Comparison of ENCODE assay signal across 1 cellular context in the genomic region with DNA sequence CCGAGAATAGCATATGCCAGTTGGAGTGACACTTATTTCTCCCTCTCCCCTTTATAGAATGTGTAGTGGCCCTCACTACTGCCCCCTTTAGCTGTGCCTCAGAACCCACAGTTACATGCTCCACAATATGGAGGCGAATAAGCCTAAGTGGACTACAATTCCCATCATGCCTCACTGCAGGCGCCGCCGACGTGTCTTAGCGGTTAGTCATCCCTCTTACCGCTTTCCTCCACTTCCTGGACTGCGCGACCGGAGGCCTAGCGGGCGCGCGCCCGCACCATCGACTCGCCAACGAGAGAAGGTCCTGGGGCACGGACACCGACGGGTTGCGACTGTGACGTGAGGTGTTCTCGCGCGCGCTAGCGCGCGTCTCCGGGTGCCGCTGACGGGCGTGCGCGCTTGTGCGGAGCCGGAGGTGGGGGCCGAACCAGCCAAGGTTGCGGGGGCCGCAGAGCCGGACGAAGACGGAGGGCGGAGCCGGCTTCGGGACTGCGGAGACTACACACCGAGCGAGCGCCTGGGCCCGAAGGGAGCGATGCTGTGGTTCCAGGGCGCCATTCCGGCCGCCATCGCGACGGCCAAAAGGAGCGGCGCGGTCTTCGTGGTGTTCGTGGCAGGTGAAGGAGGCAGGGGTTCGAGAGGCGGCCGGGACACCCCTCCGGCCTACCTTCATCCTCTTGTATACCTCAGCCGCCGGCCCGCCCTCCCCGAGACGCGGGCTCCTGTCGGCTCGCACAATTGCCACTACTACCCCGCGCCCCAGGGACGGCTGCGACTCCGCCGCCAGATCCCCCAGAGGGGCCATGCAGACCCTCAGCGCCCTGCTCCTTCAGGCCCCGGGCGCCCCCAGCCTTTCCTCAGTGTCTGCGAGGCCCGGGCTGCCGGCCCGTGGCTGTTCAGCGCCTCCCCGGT.
TF ChIP-seq lines count a peak whose summit lies in the region.

A gene with protein sequence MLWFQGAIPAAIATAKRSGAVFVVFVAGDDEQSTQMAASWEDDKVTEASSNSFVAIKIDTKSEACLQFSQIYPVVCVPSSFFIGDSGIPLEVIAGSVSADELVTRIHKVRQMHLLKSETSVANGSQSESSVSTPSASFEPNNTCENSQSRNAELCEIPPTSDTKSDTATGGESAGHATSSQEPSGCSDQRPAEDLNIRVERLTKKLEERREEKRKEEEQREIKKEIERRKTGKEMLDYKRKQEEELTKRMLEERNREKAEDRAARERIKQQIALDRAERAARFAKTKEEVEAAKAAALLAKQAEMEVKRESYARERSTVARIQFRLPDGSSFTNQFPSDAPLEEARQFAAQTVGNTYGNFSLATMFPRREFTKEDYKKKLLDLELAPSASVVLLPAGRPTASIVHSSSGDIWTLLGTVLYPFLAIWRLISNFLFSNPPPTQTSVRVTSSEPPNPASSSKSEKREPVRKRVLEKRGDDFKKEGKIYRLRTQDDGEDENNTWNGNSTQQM (plus strand): TSS at position 461 of the 912 bp plus-strand sequence. CDS start 75 bp downstream, at position 536.

TF ChIP-seq in HepG2, 621 proteins besides CTCF, POLR2A, EP300 and RAD21 (continued from another document and continues in another):
- TF ChIP-seq, protein P1, sequence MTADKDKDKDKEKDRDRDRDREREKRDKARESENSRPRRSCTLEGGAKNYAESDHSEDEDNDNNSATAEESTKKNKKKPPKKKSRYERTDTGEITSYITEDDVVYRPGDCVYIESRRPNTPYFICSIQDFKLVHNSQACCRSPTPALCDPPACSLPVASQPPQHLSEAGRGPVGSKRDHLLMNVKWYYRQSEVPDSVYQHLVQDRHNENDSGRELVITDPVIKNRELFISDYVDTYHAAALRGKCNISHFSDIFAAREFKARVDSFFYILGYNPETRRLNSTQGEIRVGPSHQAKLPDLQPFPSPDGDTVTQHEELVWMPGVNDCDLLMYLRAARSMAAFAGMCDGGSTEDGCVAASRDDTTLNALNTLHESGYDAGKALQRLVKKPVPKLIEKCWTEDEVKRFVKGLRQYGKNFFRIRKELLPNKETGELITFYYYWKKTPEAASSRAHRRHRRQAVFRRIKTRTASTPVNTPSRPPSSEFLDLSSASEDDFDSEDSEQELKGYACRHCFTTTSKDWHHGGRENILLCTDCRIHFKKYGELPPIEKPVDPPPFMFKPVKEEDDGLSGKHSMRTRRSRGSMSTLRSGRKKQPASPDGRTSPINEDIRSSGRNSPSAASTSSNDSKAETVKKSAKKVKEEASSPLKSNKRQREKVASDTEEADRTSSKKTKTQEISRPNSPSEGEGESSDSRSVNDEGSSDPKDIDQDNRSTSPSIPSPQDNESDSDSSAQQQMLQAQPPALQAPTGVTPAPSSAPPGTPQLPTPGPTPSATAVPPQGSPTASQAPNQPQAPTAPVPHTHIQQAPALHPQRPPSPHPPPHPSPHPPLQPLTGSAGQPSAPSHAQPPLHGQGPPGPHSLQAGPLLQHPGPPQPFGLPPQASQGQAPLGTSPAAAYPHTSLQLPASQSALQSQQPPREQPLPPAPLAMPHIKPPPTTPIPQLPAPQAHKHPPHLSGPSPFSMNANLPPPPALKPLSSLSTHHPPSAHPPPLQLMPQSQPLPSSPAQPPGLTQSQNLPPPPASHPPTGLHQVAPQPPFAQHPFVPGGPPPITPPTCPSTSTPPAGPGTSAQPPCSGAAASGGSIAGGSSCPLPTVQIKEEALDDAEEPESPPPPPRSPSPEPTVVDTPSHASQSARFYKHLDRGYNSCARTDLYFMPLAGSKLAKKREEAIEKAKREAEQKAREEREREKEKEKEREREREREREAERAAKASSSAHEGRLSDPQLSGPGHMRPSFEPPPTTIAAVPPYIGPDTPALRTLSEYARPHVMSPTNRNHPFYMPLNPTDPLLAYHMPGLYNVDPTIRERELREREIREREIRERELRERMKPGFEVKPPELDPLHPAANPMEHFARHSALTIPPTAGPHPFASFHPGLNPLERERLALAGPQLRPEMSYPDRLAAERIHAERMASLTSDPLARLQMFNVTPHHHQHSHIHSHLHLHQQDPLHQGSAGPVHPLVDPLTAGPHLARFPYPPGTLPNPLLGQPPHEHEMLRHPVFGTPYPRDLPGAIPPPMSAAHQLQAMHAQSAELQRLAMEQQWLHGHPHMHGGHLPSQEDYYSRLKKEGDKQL (CRISPR knock-in tag; IDR thresholded peaks at IDR 0.05; ENCODE audit: low read depth), result no peak; the same call in 1 of the 2 replicates
- TF ChIP-seq, protein P2, sequence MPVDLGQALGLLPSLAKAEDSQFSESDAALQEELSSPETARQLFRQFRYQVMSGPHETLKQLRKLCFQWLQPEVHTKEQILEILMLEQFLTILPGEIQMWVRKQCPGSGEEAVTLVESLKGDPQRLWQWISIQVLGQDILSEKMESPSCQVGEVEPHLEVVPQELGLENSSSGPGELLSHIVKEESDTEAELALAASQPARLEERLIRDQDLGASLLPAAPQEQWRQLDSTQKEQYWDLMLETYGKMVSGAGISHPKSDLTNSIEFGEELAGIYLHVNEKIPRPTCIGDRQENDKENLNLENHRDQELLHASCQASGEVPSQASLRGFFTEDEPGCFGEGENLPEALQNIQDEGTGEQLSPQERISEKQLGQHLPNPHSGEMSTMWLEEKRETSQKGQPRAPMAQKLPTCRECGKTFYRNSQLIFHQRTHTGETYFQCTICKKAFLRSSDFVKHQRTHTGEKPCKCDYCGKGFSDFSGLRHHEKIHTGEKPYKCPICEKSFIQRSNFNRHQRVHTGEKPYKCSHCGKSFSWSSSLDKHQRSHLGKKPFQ (CRISPR knock-in tag; IDR thresholded peaks at IDR 0.05; ENCODE audit: insufficient replicate concordance), result peak; percentile 76
- peak; percentile 73; the same call in 1 of the 2 replicates for TF ChIP-seq ZNF232 (CRISPR knock-in tag; IDR thresholded peaks at IDR 0.05; ENCODE audit: borderline replicate concordance)
- peak; percentile 88; the same call in 1 of the 2 replicates for TF ChIP-seq ZNF441 (CRISPR knock-in tag; IDR thresholded peaks at IDR 0.05; ENCODE audit: borderline replicate concordance)
- TF ChIP-seq JUND (CRISPR knock-in tag; IDR thresholded peaks at IDR 0.05), result peak; percentile 97
- peak; percentile 90 for TF ChIP-seq POLR2AphosphoS5 (IDR thresholded peaks at IDR 0.05; ENCODE audit: low read depth, low read length)
- TF ChIP-seq MXD4 (CRISPR knock-in tag; IDR thresholded peaks at IDR 0.05), result no peak; the same call in 1 of the 2 replicates
- TF ChIP-seq, protein P3, sequence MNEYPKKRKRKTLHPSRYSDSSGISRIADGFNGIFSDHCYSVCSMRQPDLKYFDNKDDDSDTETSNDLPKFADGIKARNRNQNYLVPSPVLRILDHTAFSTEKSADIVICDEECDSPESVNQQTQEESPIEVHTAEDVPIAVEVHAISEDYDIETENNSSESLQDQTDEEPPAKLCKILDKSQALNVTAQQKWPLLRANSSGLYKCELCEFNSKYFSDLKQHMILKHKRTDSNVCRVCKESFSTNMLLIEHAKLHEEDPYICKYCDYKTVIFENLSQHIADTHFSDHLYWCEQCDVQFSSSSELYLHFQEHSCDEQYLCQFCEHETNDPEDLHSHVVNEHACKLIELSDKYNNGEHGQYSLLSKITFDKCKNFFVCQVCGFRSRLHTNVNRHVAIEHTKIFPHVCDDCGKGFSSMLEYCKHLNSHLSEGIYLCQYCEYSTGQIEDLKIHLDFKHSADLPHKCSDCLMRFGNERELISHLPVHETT (CRISPR knock-in tag; conservative IDR thresholded peaks at IDR 0.05), result peak; percentile 95
- TF ChIP-seq, protein P4, sequence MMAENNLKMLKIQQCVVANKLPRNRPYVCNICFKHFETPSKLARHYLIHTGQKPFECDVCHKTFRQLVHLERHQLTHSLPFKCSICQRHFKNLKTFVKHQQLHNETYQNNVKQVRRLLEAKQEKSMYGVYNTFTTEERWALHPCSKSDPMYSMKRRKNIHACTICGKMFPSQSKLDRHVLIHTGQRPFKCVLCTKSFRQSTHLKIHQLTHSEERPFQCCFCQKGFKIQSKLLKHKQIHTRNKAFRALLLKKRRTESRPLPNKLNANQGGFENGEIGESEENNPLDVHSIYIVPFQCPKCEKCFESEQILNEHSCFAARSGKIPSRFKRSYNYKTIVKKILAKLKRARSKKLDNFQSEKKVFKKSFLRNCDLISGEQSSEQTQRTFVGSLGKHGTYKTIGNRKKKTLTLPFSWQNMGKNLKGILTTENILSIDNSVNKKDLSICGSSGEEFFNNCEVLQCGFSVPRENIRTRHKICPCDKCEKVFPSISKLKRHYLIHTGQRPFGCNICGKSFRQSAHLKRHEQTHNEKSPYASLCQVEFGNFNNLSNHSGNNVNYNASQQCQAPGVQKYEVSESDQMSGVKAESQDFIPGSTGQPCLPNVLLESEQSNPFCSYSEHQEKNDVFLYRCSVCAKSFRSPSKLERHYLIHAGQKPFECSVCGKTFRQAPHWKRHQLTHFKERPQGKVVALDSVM (CRISPR knock-in tag; IDR thresholded peaks at IDR 0.05), result peak; percentile 35; the same call in 1 of the 2 replicates
- TF ChIP-seq FOXP1 (IDR thresholded peaks at IDR 0.05), result no peak
- 0 out of 2 replicates have a peak, but pooled peaks have one; percentile 28 for TF ChIP-seq FOXP1 (CRISPR knock-in tag; IDR thresholded peaks at IDR 0.05)
- TF ChIP-seq, protein P5, sequence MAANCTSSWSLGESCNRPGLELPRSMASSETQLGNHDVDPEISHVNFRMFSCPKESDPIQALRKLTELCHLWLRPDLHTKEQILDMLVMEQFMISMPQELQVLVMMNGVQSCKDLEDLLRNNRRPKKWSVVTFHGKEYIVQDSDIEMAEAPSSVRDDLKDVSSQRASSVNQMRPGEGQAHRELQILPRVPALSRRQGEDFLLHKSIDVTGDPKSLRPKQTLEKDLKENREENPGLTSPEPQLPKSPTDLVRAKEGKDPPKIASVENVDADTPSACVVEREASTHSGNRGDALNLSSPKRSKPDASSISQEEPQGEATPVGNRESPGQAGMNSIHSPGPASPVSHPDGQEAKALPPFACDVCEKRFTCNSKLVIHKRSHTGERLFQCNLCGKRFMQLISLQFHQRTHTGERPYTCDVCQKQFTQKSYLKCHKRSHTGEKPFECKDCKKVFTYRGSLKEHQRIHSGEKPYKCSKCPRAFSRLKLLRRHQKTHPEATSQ (CRISPR knock-in tag; IDR thresholded peaks at IDR 0.05; ENCODE audit: borderline replicate concordance), result no peak; the same call in 1 of the 2 replicates
- peak; percentile 39; the same call in 1 of the 2 replicates for TF ChIP-seq FOXK1 (CRISPR knock-in tag; IDR thresholded peaks at IDR 0.05; ENCODE audit: borderline replicate concordance, low read depth)
- no peak for TF ChIP-seq CCAR2 (optimal IDR thresholded peaks at IDR 0.05; ENCODE audit: low read depth, low read length)
- TF ChIP-seq, protein P6, sequence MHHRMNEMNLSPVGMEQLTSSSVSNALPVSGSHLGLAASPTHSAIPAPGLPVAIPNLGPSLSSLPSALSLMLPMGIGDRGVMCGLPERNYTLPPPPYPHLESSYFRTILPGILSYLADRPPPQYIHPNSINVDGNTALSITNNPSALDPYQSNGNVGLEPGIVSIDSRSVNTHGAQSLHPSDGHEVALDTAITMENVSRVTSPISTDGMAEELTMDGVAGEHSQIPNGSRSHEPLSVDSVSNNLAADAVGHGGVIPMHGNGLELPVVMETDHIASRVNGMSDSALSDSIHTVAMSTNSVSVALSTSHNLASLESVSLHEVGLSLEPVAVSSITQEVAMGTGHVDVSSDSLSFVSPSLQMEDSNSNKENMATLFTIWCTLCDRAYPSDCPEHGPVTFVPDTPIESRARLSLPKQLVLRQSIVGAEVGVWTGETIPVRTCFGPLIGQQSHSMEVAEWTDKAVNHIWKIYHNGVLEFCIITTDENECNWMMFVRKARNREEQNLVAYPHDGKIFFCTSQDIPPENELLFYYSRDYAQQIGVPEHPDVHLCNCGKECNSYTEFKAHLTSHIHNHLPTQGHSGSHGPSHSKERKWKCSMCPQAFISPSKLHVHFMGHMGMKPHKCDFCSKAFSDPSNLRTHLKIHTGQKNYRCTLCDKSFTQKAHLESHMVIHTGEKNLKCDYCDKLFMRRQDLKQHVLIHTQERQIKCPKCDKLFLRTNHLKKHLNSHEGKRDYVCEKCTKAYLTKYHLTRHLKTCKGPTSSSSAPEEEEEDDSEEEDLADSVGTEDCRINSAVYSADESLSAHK (CRISPR knock-in tag; IDR thresholded peaks at IDR 0.05; ENCODE audit: borderline replicate concordance), result no peak
- TF ChIP-seq MAZ (IDR thresholded peaks at IDR 0.05; ENCODE audit: borderline replicate concordance, low read depth, low read length), result peak; percentile 95
- peak; percentile 87 for TF ChIP-seq MAZ (CRISPR knock-in tag; IDR thresholded peaks at IDR 0.05; ENCODE audit: low read depth)
- TF ChIP-seq ZIK1 (CRISPR knock-in tag; IDR thresholded peaks at IDR 0.05; ENCODE audit: borderline replicate concordance, low read depth), result no peak
- peak; percentile 85; the same call in 1 of the 2 replicates for TF ChIP-seq KMT2B (CRISPR knock-in tag; IDR thresholded peaks at IDR 0.05)
- TF ChIP-seq, protein P7, sequence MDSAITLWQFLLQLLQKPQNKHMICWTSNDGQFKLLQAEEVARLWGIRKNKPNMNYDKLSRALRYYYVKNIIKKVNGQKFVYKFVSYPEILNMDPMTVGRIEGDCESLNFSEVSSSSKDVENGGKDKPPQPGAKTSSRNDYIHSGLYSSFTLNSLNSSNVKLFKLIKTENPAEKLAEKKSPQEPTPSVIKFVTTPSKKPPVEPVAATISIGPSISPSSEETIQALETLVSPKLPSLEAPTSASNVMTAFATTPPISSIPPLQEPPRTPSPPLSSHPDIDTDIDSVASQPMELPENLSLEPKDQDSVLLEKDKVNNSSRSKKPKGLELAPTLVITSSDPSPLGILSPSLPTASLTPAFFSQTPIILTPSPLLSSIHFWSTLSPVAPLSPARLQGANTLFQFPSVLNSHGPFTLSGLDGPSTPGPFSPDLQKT (CRISPR knock-in tag; IDR thresholded peaks at IDR 0.05; ENCODE audit: borderline replicate concordance), result no peak
- no peak for TF ChIP-seq ZNF567 (CRISPR knock-in tag; IDR thresholded peaks at IDR 0.05; ENCODE audit: borderline replicate concordance)
- peak; percentile 42; the same call in 1 of the 2 replicates for TF ChIP-seq ZBTB3 (CRISPR knock-in tag; IDR thresholded peaks at IDR 0.05; ENCODE audit: borderline replicate concordance, low read depth)
- TF ChIP-seq, protein P8, sequence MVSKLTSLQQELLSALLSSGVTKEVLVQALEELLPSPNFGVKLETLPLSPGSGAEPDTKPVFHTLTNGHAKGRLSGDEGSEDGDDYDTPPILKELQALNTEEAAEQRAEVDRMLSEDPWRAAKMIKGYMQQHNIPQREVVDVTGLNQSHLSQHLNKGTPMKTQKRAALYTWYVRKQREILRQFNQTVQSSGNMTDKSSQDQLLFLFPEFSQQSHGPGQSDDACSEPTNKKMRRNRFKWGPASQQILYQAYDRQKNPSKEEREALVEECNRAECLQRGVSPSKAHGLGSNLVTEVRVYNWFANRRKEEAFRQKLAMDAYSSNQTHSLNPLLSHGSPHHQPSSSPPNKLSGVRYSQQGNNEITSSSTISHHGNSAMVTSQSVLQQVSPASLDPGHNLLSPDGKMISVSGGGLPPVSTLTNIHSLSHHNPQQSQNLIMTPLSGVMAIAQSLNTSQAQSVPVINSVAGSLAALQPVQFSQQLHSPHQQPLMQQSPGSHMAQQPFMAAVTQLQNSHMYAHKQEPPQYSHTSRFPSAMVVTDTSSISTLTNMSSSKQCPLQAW (CRISPR knock-in tag; IDR thresholded peaks at IDR 0.05), result peak; percentile 74; the same call in 1 of the 2 replicates
- TF ChIP-seq MZF1 (CRISPR knock-in tag; IDR thresholded peaks at IDR 0.05; ENCODE audit: borderline replicate concordance), result no peak
- TF ChIP-seq, protein P9, sequence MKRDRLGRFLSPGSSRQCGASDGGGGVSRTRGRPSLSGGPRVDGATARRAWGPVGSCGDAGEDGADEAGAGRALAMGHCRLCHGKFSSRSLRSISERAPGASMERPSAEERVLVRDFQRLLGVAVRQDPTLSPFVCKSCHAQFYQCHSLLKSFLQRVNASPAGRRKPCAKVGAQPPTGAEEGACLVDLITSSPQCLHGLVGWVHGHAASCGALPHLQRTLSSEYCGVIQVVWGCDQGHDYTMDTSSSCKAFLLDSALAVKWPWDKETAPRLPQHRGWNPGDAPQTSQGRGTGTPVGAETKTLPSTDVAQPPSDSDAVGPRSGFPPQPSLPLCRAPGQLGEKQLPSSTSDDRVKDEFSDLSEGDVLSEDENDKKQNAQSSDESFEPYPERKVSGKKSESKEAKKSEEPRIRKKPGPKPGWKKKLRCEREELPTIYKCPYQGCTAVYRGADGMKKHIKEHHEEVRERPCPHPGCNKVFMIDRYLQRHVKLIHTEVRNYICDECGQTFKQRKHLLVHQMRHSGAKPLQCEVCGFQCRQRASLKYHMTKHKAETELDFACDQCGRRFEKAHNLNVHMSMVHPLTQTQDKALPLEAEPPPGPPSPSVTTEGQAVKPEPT (CRISPR knock-in tag; IDR thresholded peaks at IDR 0.05; ENCODE audit: low read depth), result 0 out of 2 replicates have a peak, but pooled peaks have one; percentile 11
